22 cellular contexts compared by ENCODE assay signal in the genomic region with DNA sequence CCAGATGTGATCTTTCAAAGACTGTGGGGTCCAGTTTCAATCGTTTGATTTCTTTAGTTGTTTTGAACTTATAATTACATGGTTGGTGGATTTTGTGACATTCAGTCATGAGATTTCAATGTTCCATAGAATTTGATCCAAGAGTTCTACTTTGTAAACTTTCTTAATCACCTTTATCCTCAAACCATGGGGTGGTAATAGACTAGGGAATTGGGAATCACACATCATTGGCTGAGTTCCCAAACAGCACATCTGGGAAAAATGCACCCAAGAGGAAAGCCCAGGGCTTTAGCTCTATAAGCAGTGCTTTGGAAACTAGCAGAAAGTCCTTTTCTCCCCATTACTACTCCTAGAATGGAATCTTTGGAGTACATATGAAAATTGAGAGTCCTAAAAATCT.
DNase-seq lines count a peak whose midpoint lies in the region; TF ChIP-seq lines count a peak whose summit lies in the region.
"Had no signal": no experiment of that assay in that cellular context is flagged by ENCODE, and none has a peak within 500 bp of the region (broad histone marks: within the 10 kb centered on the region; RNA-seq: fewer than 3 reads in every experiment).

No MANE protein-coding gene starts in this region.

- no peaks in the 10 kb centered on the region for H3K9me3 Mint-ChIP-seq in activated T-helper 1 cell treated with anti-CD3 and anti-CD28 coated beads, Interleukin-12 subunit alpha, Interleukin-12 subunit beta, Interleukin-2, Interleukin-4 antibody, amounts not matched to agents 30 ng/mL and 10 ng/mL and 1 ng/mL, durations not matched to agents 14 hours and 24 hours and 36 hours
- H3K9me3 Mint-ChIP-seq: activated CD8-positive, alpha-beta T cell treated with anti-CD3 and anti-CD28 coated beads for 36 hours; activated naive CD4-positive, alpha-beta T cell treated with anti-CD3 and anti-CD28 coated beads, Interleukin-2, amount 50 U/mL, for 24 hours; activated T-cell treated with anti-CD3 and anti-CD28 coated beads, Interleukin-2, amount 50 U/mL, for 24 hours had no signal

- DNase-seq in ELR (ENCODE audit: low read depth) (peak; percentile 2), RPMI7951 (ENCODE audit: low read depth) (peak; percentile 16), epithelial cell of esophagus (ENCODE audit: low read depth) (peak; percentile 58), osteoblast (ENCODE audit: insufficient read length, low spot score, missing footprints) (peak; percentile 76), activated gamma-delta T cell (lab: John Stamatoyannopoulos, UW) (no peak), HUDEP-2 (lab: John Stamatoyannopoulos, UW; ENCODE audit: unreplicated experiment in 76 of 76) (no peak), activated gamma-delta T cell treated with Interleukin-2 at 50 U/mL for 16 hours (no peak)
- DNase-seq in activated T-helper 1 cell treated with anti-CD3 and anti-CD28 coated beads, Interleukin-12 subunit alpha, Interleukin-12 subunit beta, Interleukin-2, Interleukin-4 antibody, amounts not matched to agents 30 ng/mL and 10 ng/mL and 1 ng/mL, durations not matched to agents 14 hours and 24 hours and 36 hours (ENCODE audit: low spot score), result no peak
- DNase-seq: activated CD8-positive, alpha-beta T cell treated with anti-CD3 and anti-CD28 coated beads for 36 hours; activated T-cell treated with anti-CD3 and anti-CD28 coated beads, Interleukin-2, amount 50 U/mL, for 24 hours; Caco-2; left ventricle myocardium superior; NCI-H1694 treated with DMSO at 0.1 percent for 48 hours; Peyer's patch; retina; SK-N-SH; T-helper 9 cell; testis had no signal

- no peaks in the 10 kb centered on the region for H3K9me3 ChIP-seq in osteoblast (ENCODE audit: low read depth, low read length)
- H3K9me3 ChIP-seq: Caco-2, neutrophil, Peyer's patch, SK-N-SH, testis had no signal

- H3K27me3 Mint-ChIP-seq in activated T-helper 1 cell treated with anti-CD3 and anti-CD28 coated beads, Interleukin-12 subunit alpha, Interleukin-12 subunit beta, Interleukin-2, Interleukin-4 antibody, amounts not matched to agents 30 ng/mL and 10 ng/mL and 1 ng/mL, durations not matched to agents 14 hours and 24 hours and 36 hours (ENCODE audit: insufficient read depth), result peaks cover 2% of the 10 kb centered on the region
- H3K27me3 Mint-ChIP-seq: activated CD8-positive, alpha-beta T cell treated with anti-CD3 and anti-CD28 coated beads for 36 hours; activated T-cell treated with anti-CD3 and anti-CD28 coated beads, Interleukin-2, amount 50 U/mL, for 24 hours; B cell; dendritic cell treated with granulocyte-macrophage colony-stimulating factor and Interleukin-4, amounts not matched to agents 40 ng/mL and 50 ng/mL, for 4 days had no signal

- H3K36me3 ChIP-seq in osteoblast (ENCODE audit: insufficient read depth, low read length), result no peaks in the 10 kb centered on the region
- H3K36me3 ChIP-seq: neutrophil, Peyer's patch had no signal

- no peaks in the 10 kb centered on the region for H3K4me1 Mint-ChIP-seq in activated T-helper 1 cell treated with anti-CD3 and anti-CD28 coated beads, Interleukin-12 subunit alpha, Interleukin-12 subunit beta, Interleukin-2, Interleukin-4 antibody, amounts not matched to agents 30 ng/mL and 10 ng/mL and 1 ng/mL, durations not matched to agents 14 hours and 24 hours and 36 hours (ENCODE audit: low read depth)
- H3K4me1 Mint-ChIP-seq: activated naive CD4-positive, alpha-beta T cell treated with anti-CD3 and anti-CD28 coated beads, Interleukin-2, amount 50 U/mL, for 24 hours; B cell had no signal

- no peak overlapping the region for H3K4me3 Mint-ChIP-seq in activated T-helper 1 cell treated with anti-CD3 and anti-CD28 coated beads, Interleukin-12 subunit alpha, Interleukin-12 subunit beta, Interleukin-2, Interleukin-4 antibody, amounts not matched to agents 30 ng/mL and 10 ng/mL and 1 ng/mL, durations not matched to agents 14 hours and 24 hours and 36 hours
- H3K4me3 Mint-ChIP-seq: activated CD8-positive, alpha-beta T cell treated with anti-CD3 and anti-CD28 coated beads for 36 hours; activated naive CD4-positive, alpha-beta T cell treated with anti-CD3 and anti-CD28 coated beads, Interleukin-2, amount 50 U/mL, for 24 hours; activated T-cell treated with anti-CD3 and anti-CD28 coated beads, Interleukin-2, amount 50 U/mL, for 24 hours; B cell; dendritic cell treated with granulocyte-macrophage colony-stimulating factor and Interleukin-4, amounts not matched to agents 40 ng/mL and 50 ng/mL, for 4 days had no signal

- H3K4me2 ChIP-seq in osteoblast (ENCODE audit: insufficient read depth, low read length), result no peak overlapping the region
- H3K4me2 ChIP-seq: SK-N-SH had no signal

- H2AFZ ChIP-seq in osteoblast (ENCODE audit: low read length), result peak overlapping the region; percentile 14

- intact Hi-C loops in activated T-helper 1 cell treated with anti-CD3 and anti-CD28 coated beads, Interleukin-12 subunit alpha, Interleukin-12 subunit beta, Interleukin-2, Interleukin-4 antibody, amounts not matched to agents 30 ng/mL and 10 ng/mL and 1 ng/mL, durations not matched to agents 14 hours and 24 hours and 36 hours (cut with micrococcal nuclease), result no loop called here

- H3K27ac Mint-ChIP-seq in activated T-helper 1 cell treated with anti-CD3 and anti-CD28 coated beads, Interleukin-12 subunit alpha, Interleukin-12 subunit beta, Interleukin-2, Interleukin-4 antibody, amounts not matched to agents 30 ng/mL and 10 ng/mL and 1 ng/mL, durations not matched to agents 14 hours and 24 hours and 36 hours, result no peak overlapping the region
- H3K27ac Mint-ChIP-seq: activated CD8-positive, alpha-beta T cell treated with anti-CD3 and anti-CD28 coated beads for 36 hours; activated naive CD4-positive, alpha-beta T cell treated with anti-CD3 and anti-CD28 coated beads, Interleukin-2, amount 50 U/mL, for 24 hours; activated T-cell treated with anti-CD3 and anti-CD28 coated beads, Interleukin-2, amount 50 U/mL, for 24 hours; B cell; dendritic cell treated with granulocyte-macrophage colony-stimulating factor and Interleukin-4, amounts not matched to agents 40 ng/mL and 50 ng/mL, for 4 days had no signal

- H3K27me3 ChIP-seq in osteoblast (ENCODE audit: insufficient read depth, low read length), result no peaks in the 10 kb centered on the region
- H3K27me3 ChIP-seq: neutrophil, Peyer's patch, testis had no signal

- H3K4me3 ChIP-seq in epithelial cell of esophagus (ENCODE audit: low read length) (no peak overlapping the region), osteoblast (ENCODE audit: insufficient read depth, low read length) (no peak overlapping the region)
- H3K4me3 ChIP-seq: Peyer's patch, testis had no signal

- H3K4me1 ChIP-seq in osteoblast (ENCODE audit: insufficient read depth, low read length), result peaks cover 5% of the 10 kb centered on the region
- H3K4me1 ChIP-seq: Caco-2, Peyer's patch, testis had no signal

- TF ChIP-seq CTCF in epithelial cell of esophagus (IDR thresholded peaks at IDR 0.05; ENCODE audit: insufficient read depth, low read depth, low read length, missing control alignments), result no peak
- no peak for TF ChIP-seq CTCF in osteoblast (IDR thresholded peaks at IDR 0.05; ENCODE audit: extremely low read depth, low read depth, low read length)

- peak overlapping the region; percentile 68 for H3K27ac ChIP-seq in osteoblast (ENCODE audit: low read depth, low read length)
- H3K27ac ChIP-seq: neutrophil, Peyer's patch, testis had no signal

- no peaks in the 10 kb centered on the region for H3K36me3 Mint-ChIP-seq in activated T-helper 1 cell treated with anti-CD3 and anti-CD28 coated beads, Interleukin-12 subunit alpha, Interleukin-12 subunit beta, Interleukin-2, Interleukin-4 antibody, amounts not matched to agents 30 ng/mL and 10 ng/mL and 1 ng/mL, durations not matched to agents 14 hours and 24 hours and 36 hours (ENCODE audit: low read depth)
- H3K36me3 Mint-ChIP-seq: activated naive CD4-positive, alpha-beta T cell treated with anti-CD3 and anti-CD28 coated beads, Interleukin-2, amount 50 U/mL, for 24 hours had no signal

- no peaks in the 10 kb centered on the region for H3K79me2 ChIP-seq in osteoblast (ENCODE audit: insufficient read depth, low read length)

- H4K20me1 ChIP-seq in osteoblast (ENCODE audit: insufficient read depth, low read length), result no peaks in the 10 kb centered on the region

Comparison
In these comparisons a context has a peak if more than half of its experiments do, and no peak if none do; other contexts are left out.
1. DNase-seq: peak in ELR (single experiment), RPMI7951 (single experiment), epithelial cell of esophagus (single experiment) and osteoblast (single experiment); none in activated T-helper 1 cell treated with anti-CD3 and anti-CD28 coated beads, Interleukin-12 subunit alpha, Interleukin-12 subunit beta, Interleukin-2, Interleukin-4 antibody, amounts not matched to agents 30 ng/mL and 10 ng/mL and 1 ng/mL, durations not matched to agents 14 hours and 24 hours and 36 hours (single experiment), activated gamma-delta T cell (single experiment), HUDEP-2 (0 of 76) and activated gamma-delta T cell treated with Interleukin-2 at 50 U/mL for 16 hours (single experiment).